Comparison of ENCODE assay signal across 8 cellular contexts in genomic region chr5:7850241-7850532, GRCh38. TPM values are rescaled to one million over a fixed set of nuclear protein-coding genes. Genes with fewer than 3 reads are reported as not detected.
DNase-seq lines count a peak whose midpoint lies in the region; ATAC-seq, FAIRE-seq and TF ChIP-seq lines count a peak whose summit lies in the region.

No MANE protein-coding gene starts in this region.

- peaks cover 6 to 8% of the 10 kb centered on the region in 2 donors for H3K4me1 ChIP-seq in kidney (ENCODE audit: control insufficient read depth in 1 of 2, insufficient read depth in 1 of 2, low read depth in 1 of 2, low read length in 2 of 2)

- H3K9ac ChIP-seq in kidney (ENCODE audit: low read length in 2 of 2) = no peak overlapping the region

- FAIRE-seq in kidney (lab: Jason Lieb, UNC) = no peak

- in situ Hi-C loops in astrocyte of the spinal cord (cut with HindIII; ENCODE audit: low sequenced_read_pairs) = no loop called here

- no peaks in the 10 kb centered on the region for H3K9me3 ChIP-seq in kidney (ENCODE audit: control insufficient read depth in 1 of 2, low read length in 2 of 2)

- peak; percentile 14 for DNase-seq in NCI-H1694 treated with DMSO at 0.1 percent for 48 hours (lab: John Stamatoyannopoulos, UW)
- no peak for DNase-seq in NCI-H1694 (lab: John Stamatoyannopoulos, UW)
- no peak for DNase-seq in astrocyte of the spinal cord (ENCODE audit: low read depth, low spot score)
- DNase-seq in kidney = peak; percentile 84
- DNase-seq in stimulated activated naive CD8-positive, alpha-beta T cell treated with anti-CD3 and anti-CD28 coated beads, Interleukin-15, Interleukin-2, amounts not matched to agents 100 U/mL and 50 U/mL, for 24 hours = no peak
- DNase-seq in SKM-1 (lab: John Stamatoyannopoulos, UW; ENCODE audit: unreplicated experiment) = no peak
- DNase-seq in stimulated activated CD4-positive, alpha-beta T cell treated with anti-CD3 and anti-CD28 coated beads, Interleukin-4, amount 100 ng/mL, for 1 hour = no peak

- H3K4me3 ChIP-seq in astrocyte of the spinal cord (ENCODE audit: low read depth, low read length) (peak overlapping the region; percentile 38), kidney (ENCODE audit: low read length in 2 of 2) (peak overlapping the region; percentile 52 to 55)

- intact Hi-C loops in kidney (cut with DNase I) = no loop called here

- no peaks in the 10 kb centered on the region for H3K36me3 ChIP-seq in kidney (ENCODE audit: control insufficient read depth in 1 of 2, insufficient read depth in 2 of 2, low read length in 2 of 2)

- TF ChIP-seq CTCF in astrocyte of the spinal cord (IDR thresholded peaks at IDR 0.05; ENCODE audit: low read depth, low read length) (no peak), kidney (IDR thresholded peaks at IDR 0.05; ENCODE audit: borderline replicate concordance, extremely low read depth, insufficient read depth) (no peak)

- ATAC-seq in stimulated activated naive CD8-positive, alpha-beta T cell treated with anti-CD3 and anti-CD28 coated beads, Interleukin-15, Interleukin-2, amounts not matched to agents 100 U/mL and 50 U/mL, for 24 hours = peak; percentile 12
- no peak for ATAC-seq in GM21423 (IDR thresholded peaks at IDR 0.05; ENCODE audit: unreplicated experiment)

- no peak overlapping the region for H3K27ac ChIP-seq in kidney (ENCODE audit: low read depth in 2 of 2, low read length in 2 of 2)

RNA-seq across cellular contexts. Expression of gene CFAP90, which starts 0.7 kb away (rescaled TPM):
- total RNA-seq in kidney = 3.6 TPM
- polyA plus RNA-seq in kidney (ENCODE audit: insufficient read depth, low read depth, low replicate concordance) = 7.7 TPM

RNA-seq across cellular contexts. Expression of gene FASTKD3, which starts 18.6 kb away (rescaled TPM):
- total RNA-seq in kidney = 11.3 TPM
- polyA plus RNA-seq in kidney (ENCODE audit: insufficient read depth, low read depth, low replicate concordance) = 15.3 TPM

RNA-seq across cellular contexts. Expression of gene MTRR, which starts 18.8 kb away (rescaled TPM):
- 75.8 TPM for total RNA-seq in kidney
- polyA plus RNA-seq in kidney (ENCODE audit: insufficient read depth, low read depth, low replicate concordance) = 19.6 TPM

Comparison
In these comparisons a context has a peak if more than half of its experiments do, and no peak if none do; other contexts are left out.
1. DNase-seq: peak in NCI-H1694 treated with DMSO at 0.1 percent for 48 hours (single experiment) and kidney (single experiment); none in NCI-H1694 (single experiment), astrocyte of the spinal cord (single experiment), stimulated activated naive CD8-positive, alpha-beta T cell treated with anti-CD3 and anti-CD28 coated beads, Interleukin-15, Interleukin-2, amounts not matched to agents 100 U/mL and 50 U/mL, for 24 hours (single experiment), SKM-1 (single experiment) and stimulated activated CD4-positive, alpha-beta T cell treated with anti-CD3 and anti-CD28 coated beads, Interleukin-4, amount 100 ng/mL, for 1 hour (single experiment).